In the genomic region with DNA sequence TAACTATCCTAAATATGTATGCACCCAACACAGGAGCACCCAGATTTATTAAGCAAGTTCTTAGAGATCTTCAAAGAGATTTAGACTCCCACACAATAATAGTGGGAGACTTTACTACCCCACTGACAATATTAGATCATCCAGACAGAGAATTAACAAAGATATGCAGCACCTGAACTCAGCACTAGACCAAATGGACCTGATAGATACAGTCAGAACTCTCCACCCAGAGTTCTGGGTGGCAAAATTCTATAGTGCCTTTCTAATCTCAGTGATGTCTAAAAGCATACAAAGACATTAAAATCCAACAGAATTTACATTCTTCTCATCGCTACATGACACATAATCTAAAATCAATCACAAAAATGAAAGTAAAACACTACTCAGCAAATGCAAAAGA, we compare ENCODE assay signal across 35 cellular contexts.
"Had no signal": no experiment of that assay in that cellular context is flagged by ENCODE, and none has a peak within 500 bp of the region (broad histone marks: within the 10 kb centered on the region; RNA-seq: fewer than 3 reads in every experiment).

No MANE protein-coding gene starts in this region.

- H3K4me1 Mint-ChIP-seq: activated B cell treated with CpG ODN at 0.5 μM for 24 hours; activated CD4-positive, alpha-beta T cell treated with anti-CD3 and anti-CD28 coated beads for 36 hours; activated naive CD8-positive, alpha-beta T cell treated with anti-CD3 and anti-CD28 coated beads for 36 hours; activated T-helper 17 cell treated with anti-CD3 and anti-CD28 coated beads, Interleukin-2, amount 50 U/mL, for 72 hours had no signal

- H3K9me3 ChIP-seq: adrenal gland, body of pancreas, breast epithelium had no signal

- DNase-seq: activated B cell treated with CpG ODN at 0.5 μM for 24 hours; activated CD4-positive, alpha-beta memory T cell treated with anti-CD3 and anti-CD28 coated beads for 36 hours; activated CD4-positive, alpha-beta T cell treated with anti-CD3 and anti-CD28 coated beads for 1 hour; activated CD4-positive, alpha-beta T cell treated with anti-CD3 and anti-CD28 coated beads for 36 hours; activated CD4-positive, alpha-beta T cell treated with anti-CD3 and anti-CD28 coated beads for 48 hours; activated CD4-positive, alpha-beta T cell treated with anti-CD3 and anti-CD28 coated beads, Interleukin-2, amount 50 U/mL, for 1 hour; activated CD4-positive, alpha-beta T cell treated with anti-CD3 and anti-CD28 coated beads, Interleukin-2, amount 50 U/mL, for 4 hours; activated CD8-positive, alpha-beta memory T cell treated with anti-CD3 and anti-CD28 coated beads, Interleukin-2, amount 50 U/mL, for 4 hours; activated CD8-positive, alpha-beta T cell treated with anti-CD3 and anti-CD28 coated beads for 36 hours; activated effector memory CD4-positive, alpha-beta T cell treated with anti-CD3 and anti-CD28 coated beads, Interleukin-2, amount 50 U/mL, for 16 hours; activated gamma-delta T cell treated with Interleukin-2 at 50 U/mL for 16 hours; activated naive CD4-positive, alpha-beta T cell; activated naive CD4-positive, alpha-beta T cell treated with anti-CD3 and anti-CD28 coated beads for 36 hours; activated naive CD4-positive, alpha-beta T cell treated with anti-CD3 and anti-CD28 coated beads, Interleukin-2, amount 50 U/mL, for 16 hours; activated naive CD8-positive, alpha-beta T cell treated with anti-CD3 and anti-CD28 coated beads for 36 hours; activated T-cell treated with anti-CD3 and anti-CD28 coated beads for 4 hours; activated T-cell treated with anti-CD3 and anti-CD28 coated beads, Interleukin-2, amount 50 U/mL, for 1 hour; activated T-cell treated with anti-CD3 and anti-CD28 coated beads, Interleukin-2, amount 50 U/mL, for 4 hours; activated T-cell treated with anti-CD3 and anti-CD28 coated beads, Interleukin-2, amount 50 U/mL, for 72 hours; adrenal gland; amniotic stem cell; aorta; body of pancreas; brain microvascular endothelial cell; central memory CD4-positive, alpha-beta T cell; T-helper 1 cell; T-helper 2 cell; T-helper 9 cell had no signal

- H3K36me3 ChIP-seq: adrenal gland, brain microvascular endothelial cell, breast epithelium had no signal

- H3K27me3 Mint-ChIP-seq: activated B cell treated with CpG ODN at 0.5 μM for 24 hours; activated CD4-positive, alpha-beta memory T cell treated with anti-CD3 and anti-CD28 coated beads for 36 hours; activated CD4-positive, alpha-beta T cell treated with anti-CD3 and anti-CD28 coated beads for 36 hours; activated CD8-positive, alpha-beta T cell treated with anti-CD3 and anti-CD28 coated beads for 36 hours; activated naive CD8-positive, alpha-beta T cell treated with anti-CD3 and anti-CD28 coated beads for 36 hours; activated T-helper 17 cell treated with anti-CD3 and anti-CD28 coated beads, Interleukin-2, amount 50 U/mL, for 72 hours had no signal

- H3K36me3 Mint-ChIP-seq: activated CD4-positive, alpha-beta memory T cell treated with anti-CD3 and anti-CD28 coated beads for 36 hours; activated naive CD8-positive, alpha-beta T cell treated with anti-CD3 and anti-CD28 coated beads for 36 hours had no signal

- H3K4me3 ChIP-seq: adrenal gland, body of pancreas, breast epithelium had no signal

- H3K27ac ChIP-seq: adrenal gland, body of pancreas, brain microvascular endothelial cell, breast epithelium, VCaP had no signal

- H3K4me1 ChIP-seq: adrenal gland, breast epithelium had no signal

- H3K27me3 ChIP-seq: adrenal gland, body of pancreas, brain microvascular endothelial cell, breast epithelium had no signal

- H3K4me3 Mint-ChIP-seq: activated B cell treated with CpG ODN at 0.5 μM for 24 hours; activated CD4-positive, alpha-beta memory T cell treated with anti-CD3 and anti-CD28 coated beads for 36 hours; activated CD4-positive, alpha-beta T cell treated with anti-CD3 and anti-CD28 coated beads for 36 hours; activated CD8-positive, alpha-beta T cell treated with anti-CD3 and anti-CD28 coated beads for 36 hours; activated naive CD4-positive, alpha-beta T cell treated with anti-CD3 and anti-CD28 coated beads for 36 hours; activated naive CD8-positive, alpha-beta T cell treated with anti-CD3 and anti-CD28 coated beads for 36 hours; activated T-cell treated with anti-CD3 and anti-CD28 coated beads, Interleukin-2, amount 50 U/mL, for 4 hours; activated T-cell treated with anti-CD3 and anti-CD28 coated beads, Interleukin-2, amount 50 U/mL, for 72 hours; activated T-helper 1 cell treated with anti-CD3 and anti-CD28 coated beads, Interleukin-12 subunit alpha, Interleukin-12 subunit beta, Interleukin-2, Interleukin-4 antibody, amounts not matched to agents 30 ng/mL and 10 ng/mL and 1 ng/mL, durations not matched to agents 14 hours and 24 hours and 36 hours; activated T-helper 17 cell treated with anti-CD3 and anti-CD28 coated beads, Interleukin-2, amount 50 U/mL, for 72 hours; T-helper 1 cell treated with Interleukin-12 subunit alpha and Interleukin-12 subunit beta and Interleukin-4 antibody, amounts not matched to agents 30 μg/mL and 1 μg/mL, for 36 hours; T-helper 2 cell treated with Interferon-gamma antibody and Interleukin-4, amounts not matched to agents 5 μg/mL and 100 μg/mL, for 36 hours had no signal

- H3K27ac Mint-ChIP-seq: activated B cell treated with CpG ODN at 0.5 μM for 24 hours; activated CD4-positive, alpha-beta memory T cell treated with anti-CD3 and anti-CD28 coated beads for 36 hours; activated CD4-positive, alpha-beta T cell treated with anti-CD3 and anti-CD28 coated beads for 36 hours; activated CD8-positive, alpha-beta T cell treated with anti-CD3 and anti-CD28 coated beads for 36 hours; activated naive CD4-positive, alpha-beta T cell treated with anti-CD3 and anti-CD28 coated beads for 36 hours; activated naive CD8-positive, alpha-beta T cell treated with anti-CD3 and anti-CD28 coated beads for 36 hours; activated T-cell treated with anti-CD3 and anti-CD28 coated beads, Interleukin-2, amount 50 U/mL, for 72 hours; activated T-helper 1 cell treated with anti-CD3 and anti-CD28 coated beads, Interleukin-12 subunit alpha, Interleukin-12 subunit beta, Interleukin-2, Interleukin-4 antibody, amounts not matched to agents 30 ng/mL and 10 ng/mL and 1 ng/mL, durations not matched to agents 14 hours and 24 hours and 36 hours; activated T-helper 17 cell treated with anti-CD3 and anti-CD28 coated beads, Interleukin-2, amount 50 U/mL, for 72 hours; T-helper 1 cell treated with Interleukin-12 subunit alpha and Interleukin-12 subunit beta and Interleukin-4 antibody, amounts not matched to agents 30 μg/mL and 1 μg/mL, for 36 hours; T-helper 2 cell treated with Interferon-gamma antibody and Interleukin-4, amounts not matched to agents 5 μg/mL and 100 μg/mL, for 36 hours had no signal

- ATAC-seq: activated CD4-positive, alpha-beta T cell treated with anti-CD3 and anti-CD28 coated beads for 36 hours; activated CD8-positive, alpha-beta T cell treated with anti-CD3 and anti-CD28 coated beads for 36 hours; activated naive CD4-positive, alpha-beta T cell treated with anti-CD3 and anti-CD28 coated beads, Interleukin-2, amount 50 U/mL, for 72 hours; activated T-cell treated with anti-CD3 and anti-CD28 coated beads, Interleukin-2, amount 50 U/mL, for 4 hours; activated T-cell treated with anti-CD3 and anti-CD28 coated beads, Interleukin-2, amount 50 U/mL, for 72 hours; activated T-helper 17 cell treated with anti-CD3 and anti-CD28 coated beads, Interleukin-2, amount 50 U/mL, for 72 hours; body of pancreas had no signal
